In the genomic region with DNA sequence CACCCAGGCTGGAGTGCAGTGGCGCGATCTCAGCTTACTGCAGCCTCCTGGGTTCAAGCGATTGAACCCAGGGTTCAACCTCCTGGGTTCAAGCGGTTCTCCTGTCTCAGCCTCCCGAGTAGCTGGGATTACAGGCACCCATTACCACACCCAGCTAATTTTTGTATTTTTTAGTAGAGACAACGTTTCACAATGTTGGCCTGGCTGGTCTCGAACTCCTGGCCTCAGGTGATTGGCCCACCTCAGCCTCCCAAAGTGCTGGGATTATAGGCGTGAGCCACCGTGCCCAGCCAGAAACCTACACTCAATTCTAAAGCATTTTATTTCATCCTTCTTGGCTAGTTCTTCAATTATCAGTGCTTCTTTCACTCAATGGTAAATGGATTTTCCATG, we compare ENCODE assay signal across 2 cellular contexts. TPM values are rescaled to one million over a fixed set of nuclear protein-coding genes. Genes with fewer than 3 reads are reported as not detected.
"Had no signal": no experiment of that assay in that cellular context is flagged by ENCODE, and none has a peak within 500 bp of the region (broad histone marks: within the 10 kb centered on the region; RNA-seq: fewer than 3 reads in every experiment).

No MANE protein-coding gene starts in this region.

RNA-seq across cellular contexts. Expression of gene MERTK, which starts 7.1 kb away (rescaled TPM):
- total RNA-seq: activated B cell treated with CpG ODN at 0.5 μM for 24 hours had no signal
- polyA plus RNA-seq: naive thymus-derived CD8-positive, alpha-beta T cell had no signal
